Comparison of ENCODE assay signal across 1 cellular context in the genomic region with DNA sequence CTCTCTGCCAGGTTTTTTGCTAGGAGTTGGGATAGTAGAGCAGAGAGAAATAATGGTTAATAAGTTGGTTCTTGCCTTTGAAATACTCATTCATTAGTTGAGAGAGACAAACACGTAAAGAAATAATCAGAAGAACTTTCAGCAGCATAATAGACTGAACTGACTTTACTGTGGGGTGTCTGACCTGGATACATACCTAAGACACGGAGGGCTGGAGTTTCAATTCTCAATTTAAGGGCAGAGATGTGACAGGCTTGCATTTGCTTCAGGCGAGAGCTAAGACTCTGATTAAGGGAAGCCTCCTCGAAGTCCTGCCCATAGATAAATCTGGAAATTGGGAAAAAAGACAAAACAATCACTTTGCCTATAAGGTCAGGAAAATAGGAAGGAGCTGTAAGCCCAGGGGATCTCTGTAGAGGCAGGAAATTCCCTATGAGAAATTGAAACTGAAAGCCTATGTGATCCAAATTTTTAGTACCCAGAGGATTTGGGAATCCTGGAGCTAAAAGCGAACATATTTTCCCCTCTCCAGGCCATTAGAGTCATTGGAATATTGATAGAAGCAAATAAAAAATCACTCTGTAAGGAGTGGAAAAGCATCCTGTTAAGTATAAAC.
TF ChIP-seq lines count a peak whose summit lies in the region.

No MANE protein-coding gene starts in this region.

TF ChIP-seq in H1, 55 proteins besides CTCF, POLR2A, EP300 and RAD21:
- TF ChIP-seq EZH2 (IDR thresholded peaks at IDR 0.05; ENCODE audit: low read depth, low read length, severe bottlenecking) (no peak), CEBPB (IDR thresholded peaks at IDR 0.05; ENCODE audit: low read depth, low read length) (no peak), SIN3A (conservative IDR thresholded peaks at IDR 0.05 in 1 of 2, IDR thresholded peaks at IDR 0.05 in 1 of 2; ENCODE audit: low read depth in 1 of 2, low read length in 2 of 2) (no peak), BRCA1 (IDR thresholded peaks at IDR 0.05; ENCODE audit: low read depth, low read length) (no peak), CBX5 (IDR thresholded peaks at IDR 0.05; ENCODE audit: low read depth, low read length) (no peak), SAP30 (IDR thresholded peaks at IDR 0.05; ENCODE audit: insufficient read depth, insufficient replicate concordance, low read length) (no peak), NRF1 (IDR thresholded peaks at IDR 0.05; ENCODE audit: low read depth, low read length) (no peak), EGR1 (IDR thresholded peaks at IDR 0.05; ENCODE audit: borderline replicate concordance, low read depth, low read length) (no peak), HDAC2 (IDR thresholded peaks at IDR 0.05; ENCODE audit: borderline replicate concordance in 1 of 2, low read depth in 2 of 2, low read length in 2 of 2) (no peak), POLR2AphosphoS5 (IDR thresholded peaks at IDR 0.05; ENCODE audit: low read depth, low read length) (no peak), ASH2L (IDR thresholded peaks at IDR 0.05; ENCODE audit: low read length) (no peak), POU5F1 (IDR thresholded peaks at IDR 0.05; ENCODE audit: low read depth, low read length) (no peak), TAF7 (optimal IDR thresholded peaks at IDR 0.05; ENCODE audit: borderline replicate concordance, low read depth, low read length) (no peak), BACH1 (IDR thresholded peaks at IDR 0.05; ENCODE audit: low read length) (no peak), JUN (IDR thresholded peaks at IDR 0.05; ENCODE audit: low read depth, low read length) (no peak), CHD2 (IDR thresholded peaks at IDR 0.05; ENCODE audit: low read length) (no peak)
- TF ChIP-seq, protein P1, sequence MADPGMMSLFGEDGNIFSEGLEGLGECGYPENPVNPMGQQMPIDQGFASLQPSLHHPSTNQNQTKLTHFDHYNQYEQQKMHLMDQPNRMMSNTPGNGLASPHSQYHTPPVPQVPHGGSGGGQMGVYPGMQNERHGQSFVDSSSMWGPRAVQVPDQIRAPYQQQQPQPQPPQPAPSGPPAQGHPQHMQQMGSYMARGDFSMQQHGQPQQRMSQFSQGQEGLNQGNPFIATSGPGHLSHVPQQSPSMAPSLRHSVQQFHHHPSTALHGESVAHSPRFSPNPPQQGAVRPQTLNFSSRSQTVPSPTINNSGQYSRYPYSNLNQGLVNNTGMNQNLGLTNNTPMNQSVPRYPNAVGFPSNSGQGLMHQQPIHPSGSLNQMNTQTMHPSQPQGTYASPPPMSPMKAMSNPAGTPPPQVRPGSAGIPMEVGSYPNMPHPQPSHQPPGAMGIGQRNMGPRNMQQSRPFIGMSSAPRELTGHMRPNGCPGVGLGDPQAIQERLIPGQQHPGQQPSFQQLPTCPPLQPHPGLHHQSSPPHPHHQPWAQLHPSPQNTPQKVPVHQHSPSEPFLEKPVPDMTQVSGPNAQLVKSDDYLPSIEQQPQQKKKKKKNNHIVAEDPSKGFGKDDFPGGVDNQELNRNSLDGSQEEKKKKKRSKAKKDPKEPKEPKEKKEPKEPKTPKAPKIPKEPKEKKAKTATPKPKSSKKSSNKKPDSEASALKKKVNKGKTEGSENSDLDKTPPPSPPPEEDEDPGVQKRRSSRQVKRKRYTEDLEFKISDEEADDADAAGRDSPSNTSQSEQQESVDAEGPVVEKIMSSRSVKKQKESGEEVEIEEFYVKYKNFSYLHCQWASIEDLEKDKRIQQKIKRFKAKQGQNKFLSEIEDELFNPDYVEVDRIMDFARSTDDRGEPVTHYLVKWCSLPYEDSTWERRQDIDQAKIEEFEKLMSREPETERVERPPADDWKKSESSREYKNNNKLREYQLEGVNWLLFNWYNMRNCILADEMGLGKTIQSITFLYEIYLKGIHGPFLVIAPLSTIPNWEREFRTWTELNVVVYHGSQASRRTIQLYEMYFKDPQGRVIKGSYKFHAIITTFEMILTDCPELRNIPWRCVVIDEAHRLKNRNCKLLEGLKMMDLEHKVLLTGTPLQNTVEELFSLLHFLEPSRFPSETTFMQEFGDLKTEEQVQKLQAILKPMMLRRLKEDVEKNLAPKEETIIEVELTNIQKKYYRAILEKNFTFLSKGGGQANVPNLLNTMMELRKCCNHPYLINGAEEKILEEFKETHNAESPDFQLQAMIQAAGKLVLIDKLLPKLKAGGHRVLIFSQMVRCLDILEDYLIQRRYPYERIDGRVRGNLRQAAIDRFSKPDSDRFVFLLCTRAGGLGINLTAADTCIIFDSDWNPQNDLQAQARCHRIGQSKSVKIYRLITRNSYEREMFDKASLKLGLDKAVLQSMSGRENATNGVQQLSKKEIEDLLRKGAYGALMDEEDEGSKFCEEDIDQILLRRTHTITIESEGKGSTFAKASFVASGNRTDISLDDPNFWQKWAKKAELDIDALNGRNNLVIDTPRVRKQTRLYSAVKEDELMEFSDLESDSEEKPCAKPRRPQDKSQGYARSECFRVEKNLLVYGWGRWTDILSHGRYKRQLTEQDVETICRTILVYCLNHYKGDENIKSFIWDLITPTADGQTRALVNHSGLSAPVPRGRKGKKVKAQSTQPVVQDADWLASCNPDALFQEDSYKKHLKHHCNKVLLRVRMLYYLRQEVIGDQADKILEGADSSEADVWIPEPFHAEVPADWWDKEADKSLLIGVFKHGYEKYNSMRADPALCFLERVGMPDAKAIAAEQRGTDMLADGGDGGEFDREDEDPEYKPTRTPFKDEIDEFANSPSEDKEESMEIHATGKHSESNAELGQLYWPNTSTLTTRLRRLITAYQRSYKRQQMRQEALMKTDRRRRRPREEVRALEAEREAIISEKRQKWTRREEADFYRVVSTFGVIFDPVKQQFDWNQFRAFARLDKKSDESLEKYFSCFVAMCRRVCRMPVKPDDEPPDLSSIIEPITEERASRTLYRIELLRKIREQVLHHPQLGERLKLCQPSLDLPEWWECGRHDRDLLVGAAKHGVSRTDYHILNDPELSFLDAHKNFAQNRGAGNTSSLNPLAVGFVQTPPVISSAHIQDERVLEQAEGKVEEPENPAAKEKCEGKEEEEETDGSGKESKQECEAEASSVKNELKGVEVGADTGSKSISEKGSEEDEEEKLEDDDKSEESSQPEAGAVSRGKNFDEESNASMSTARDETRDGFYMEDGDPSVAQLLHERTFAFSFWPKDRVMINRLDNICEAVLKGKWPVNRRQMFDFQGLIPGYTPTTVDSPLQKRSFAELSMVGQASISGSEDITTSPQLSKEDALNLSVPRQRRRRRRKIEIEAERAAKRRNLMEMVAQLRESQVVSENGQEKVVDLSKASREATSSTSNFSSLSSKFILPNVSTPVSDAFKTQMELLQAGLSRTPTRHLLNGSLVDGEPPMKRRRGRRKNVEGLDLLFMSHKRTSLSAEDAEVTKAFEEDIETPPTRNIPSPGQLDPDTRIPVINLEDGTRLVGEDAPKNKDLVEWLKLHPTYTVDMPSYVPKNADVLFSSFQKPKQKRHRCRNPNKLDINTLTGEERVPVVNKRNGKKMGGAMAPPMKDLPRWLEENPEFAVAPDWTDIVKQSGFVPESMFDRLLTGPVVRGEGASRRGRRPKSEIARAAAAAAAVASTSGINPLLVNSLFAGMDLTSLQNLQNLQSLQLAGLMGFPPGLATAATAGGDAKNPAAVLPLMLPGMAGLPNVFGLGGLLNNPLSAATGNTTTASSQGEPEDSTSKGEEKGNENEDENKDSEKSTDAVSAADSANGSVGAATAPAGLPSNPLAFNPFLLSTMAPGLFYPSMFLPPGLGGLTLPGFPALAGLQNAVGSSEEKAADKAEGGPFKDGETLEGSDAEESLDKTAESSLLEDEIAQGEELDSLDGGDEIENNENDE (IDR thresholded peaks at IDR 0.05; ENCODE audit: insufficient replicate concordance, low read length): no peak
- TF ChIP-seq, protein P2, sequence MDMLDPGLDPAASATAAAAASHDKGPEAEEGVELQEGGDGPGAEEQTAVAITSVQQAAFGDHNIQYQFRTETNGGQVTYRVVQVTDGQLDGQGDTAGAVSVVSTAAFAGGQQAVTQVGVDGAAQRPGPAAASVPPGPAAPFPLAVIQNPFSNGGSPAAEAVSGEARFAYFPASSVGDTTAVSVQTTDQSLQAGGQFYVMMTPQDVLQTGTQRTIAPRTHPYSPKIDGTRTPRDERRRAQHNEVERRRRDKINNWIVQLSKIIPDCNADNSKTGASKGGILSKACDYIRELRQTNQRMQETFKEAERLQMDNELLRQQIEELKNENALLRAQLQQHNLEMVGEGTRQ (IDR thresholded peaks at IDR 0.05; ENCODE audit: low read length): no peak
